1 cellular context compared by ENCODE assay signal in the genomic region with DNA sequence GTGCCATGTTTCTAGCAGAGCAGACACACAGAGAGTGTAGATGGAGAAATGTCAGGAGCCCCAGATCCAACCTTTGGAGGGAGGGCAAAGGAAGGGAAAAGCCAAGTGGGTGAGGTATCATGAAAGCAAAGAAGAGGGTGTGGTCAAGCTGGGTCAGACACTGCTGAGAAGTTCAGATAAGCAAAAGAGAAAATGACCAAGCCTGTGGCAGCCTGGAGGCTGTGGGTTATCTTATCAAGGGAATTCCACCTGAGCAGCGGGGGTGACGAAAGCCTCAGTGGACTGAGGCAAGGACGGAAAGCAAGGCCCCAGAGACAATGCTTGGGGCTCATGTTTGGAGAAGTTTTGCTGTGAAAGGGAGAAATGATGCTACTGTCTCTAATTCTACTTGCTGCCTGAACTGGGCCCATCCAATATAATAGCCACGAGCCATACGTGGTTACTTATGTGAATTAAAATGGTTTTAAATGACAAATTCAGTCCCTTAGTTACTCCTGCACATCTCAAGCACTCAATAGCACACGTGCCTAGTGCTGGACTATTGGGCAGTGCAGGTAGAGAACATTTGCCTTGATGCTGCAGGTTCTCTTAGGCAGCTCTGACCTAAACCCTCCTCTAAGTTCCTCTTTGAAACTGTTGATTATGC.
TF ChIP-seq lines count a peak whose summit lies in the region.

No MANE protein-coding gene starts in this region.

TF ChIP-seq in K562, 482 proteins besides CTCF, POLR2A, EP300 and RAD21 (continued from another document and continues in another):
- TF ChIP-seq, protein P1, sequence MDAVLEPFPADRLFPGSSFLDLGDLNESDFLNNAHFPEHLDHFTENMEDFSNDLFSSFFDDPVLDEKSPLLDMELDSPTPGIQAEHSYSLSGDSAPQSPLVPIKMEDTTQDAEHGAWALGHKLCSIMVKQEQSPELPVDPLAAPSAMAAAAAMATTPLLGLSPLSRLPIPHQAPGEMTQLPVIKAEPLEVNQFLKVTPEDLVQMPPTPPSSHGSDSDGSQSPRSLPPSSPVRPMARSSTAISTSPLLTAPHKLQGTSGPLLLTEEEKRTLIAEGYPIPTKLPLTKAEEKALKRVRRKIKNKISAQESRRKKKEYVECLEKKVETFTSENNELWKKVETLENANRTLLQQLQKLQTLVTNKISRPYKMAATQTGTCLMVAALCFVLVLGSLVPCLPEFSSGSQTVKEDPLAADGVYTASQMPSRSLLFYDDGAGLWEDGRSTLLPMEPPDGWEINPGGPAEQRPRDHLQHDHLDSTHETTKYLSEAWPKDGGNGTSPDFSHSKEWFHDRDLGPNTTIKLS (IDR thresholded peaks at IDR 0.05; ENCODE audit: borderline replicate concordance, low read depth), result peak; percentile 73; the same call in 1 of the 2 replicates
- TF ChIP-seq KLF10 (CRISPR knock-in tag; IDR thresholded peaks at IDR 0.05) (no peak), JUN (IDR thresholded peaks at IDR 0.05; ENCODE audit: borderline replicate concordance, low read depth, low read length) (peak; percentile 96), JUN (CRISPR knock-in tag; IDR thresholded peaks at IDR 0.05; ENCODE audit: borderline replicate concordance) (peak; percentile 79; the same call in 1 of the 2 replicates), ARID1B (IDR thresholded peaks at IDR 0.05) (peak; percentile 100), ZFPM2 (CRISPR knock-in tag; IDR thresholded peaks at IDR 0.05) (no peak), ZNF589 (CRISPR knock-in tag; IDR thresholded peaks at IDR 0.05; ENCODE audit: low read depth) (peak; percentile 93), IRF9 (tag; IDR thresholded peaks at IDR 0.05) (peak; percentile 80), RBM22 (IDR thresholded peaks at IDR 0.05; ENCODE audit: low read depth, low read length, poor library complexity, severe bottlenecking) (no peak), ZBED1 (IDR thresholded peaks at IDR 0.05) (peak; percentile 94), ARID3B (CRISPR knock-in tag; IDR thresholded peaks at IDR 0.05; ENCODE audit: borderline replicate concordance) (no peak), ZNF780A (CRISPR knock-in tag; IDR thresholded peaks at IDR 0.05) (no peak), SAFB2 (IDR thresholded peaks at IDR 0.05; ENCODE audit: borderline replicate concordance, low read depth, low read length, severe bottlenecking) (no peak), HDAC6 (IDR thresholded peaks at IDR 0.05; ENCODE audit: low read depth, low read length) (no peak), CHD4 (IDR thresholded peaks at IDR 0.05; ENCODE audit: insufficient read depth, insufficient replicate concordance, low read depth, low read length, poor library complexity, severe bottlenecking) (no peak), FOXA1 (IDR thresholded peaks at IDR 0.05; ENCODE audit: borderline replicate concordance) (no peak), WHSC1 (IDR thresholded peaks at IDR 0.05; ENCODE audit: low read length) (no peak), HNRNPUL1 (IDR thresholded peaks at IDR 0.05; ENCODE audit: low read length) (no peak), ZNF445 (CRISPR knock-in tag; IDR thresholded peaks at IDR 0.05; ENCODE audit: low read depth) (no peak), ZNF280A (IDR thresholded peaks at IDR 0.05; ENCODE audit: low read depth, partially characterized antibody) (no peak), ZNF609 (CRISPR knock-in tag; IDR thresholded peaks at IDR 0.05; ENCODE audit: borderline replicate concordance) (no peak), KAT8 (IDR thresholded peaks at IDR 0.05; ENCODE audit: low read depth) (no peak), CREB3 (tag; conservative IDR thresholded peaks at IDR 0.05; ENCODE audit: low read depth) (peak; percentile 83), TAL1 (IDR thresholded peaks at IDR 0.05) (peak; percentile 99), TAF1 (IDR thresholded peaks at IDR 0.05; ENCODE audit: control insufficient read depth, extremely low read depth, insufficient read depth, low read length, severe bottlenecking) (no peak), ZNF717 (CRISPR knock-in tag; IDR thresholded peaks at IDR 0.05) (no peak), ZFP1 (CRISPR knock-in tag; IDR thresholded peaks at IDR 0.05) (no peak), SIN3B (IDR thresholded peaks at IDR 0.05; ENCODE audit: low read depth) (no peak), ARID4B (CRISPR knock-in tag; IDR thresholded peaks at IDR 0.05) (no peak), ELF2 (CRISPR knock-in tag; IDR thresholded peaks at IDR 0.05) (no peak)
- TF ChIP-seq, protein P2, sequence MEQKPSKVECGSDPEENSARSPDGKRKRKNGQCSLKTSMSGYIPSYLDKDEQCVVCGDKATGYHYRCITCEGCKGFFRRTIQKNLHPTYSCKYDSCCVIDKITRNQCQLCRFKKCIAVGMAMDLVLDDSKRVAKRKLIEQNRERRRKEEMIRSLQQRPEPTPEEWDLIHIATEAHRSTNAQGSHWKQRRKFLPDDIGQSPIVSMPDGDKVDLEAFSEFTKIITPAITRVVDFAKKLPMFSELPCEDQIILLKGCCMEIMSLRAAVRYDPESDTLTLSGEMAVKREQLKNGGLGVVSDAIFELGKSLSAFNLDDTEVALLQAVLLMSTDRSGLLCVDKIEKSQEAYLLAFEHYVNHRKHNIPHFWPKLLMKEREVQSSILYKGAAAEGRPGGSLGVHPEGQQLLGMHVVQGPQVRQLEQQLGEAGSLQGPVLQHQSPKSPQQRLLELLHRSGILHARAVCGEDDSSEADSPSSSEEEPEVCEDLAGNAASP (IDR thresholded peaks at IDR 0.05), result no peak
- TF ChIP-seq, protein P3, sequence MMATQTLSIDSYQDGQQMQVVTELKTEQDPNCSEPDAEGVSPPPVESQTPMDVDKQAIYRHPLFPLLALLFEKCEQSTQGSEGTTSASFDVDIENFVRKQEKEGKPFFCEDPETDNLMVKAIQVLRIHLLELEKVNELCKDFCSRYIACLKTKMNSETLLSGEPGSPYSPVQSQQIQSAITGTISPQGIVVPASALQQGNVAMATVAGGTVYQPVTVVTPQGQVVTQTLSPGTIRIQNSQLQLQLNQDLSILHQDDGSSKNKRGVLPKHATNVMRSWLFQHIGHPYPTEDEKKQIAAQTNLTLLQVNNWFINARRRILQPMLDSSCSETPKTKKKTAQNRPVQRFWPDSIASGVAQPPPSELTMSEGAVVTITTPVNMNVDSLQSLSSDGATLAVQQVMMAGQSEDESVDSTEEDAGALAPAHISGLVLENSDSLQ (IDR thresholded peaks at IDR 0.05), result peak; percentile 43
- TF ChIP-seq, protein P4, sequence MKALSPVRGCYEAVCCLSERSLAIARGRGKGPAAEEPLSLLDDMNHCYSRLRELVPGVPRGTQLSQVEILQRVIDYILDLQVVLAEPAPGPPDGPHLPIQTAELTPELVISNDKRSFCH (CRISPR knock-in tag; IDR thresholded peaks at IDR 0.05), result no peak
- TF ChIP-seq, protein P4 (tag; IDR thresholded peaks at IDR 0.05), result peak; percentile 70
